In the genomic region with DNA sequence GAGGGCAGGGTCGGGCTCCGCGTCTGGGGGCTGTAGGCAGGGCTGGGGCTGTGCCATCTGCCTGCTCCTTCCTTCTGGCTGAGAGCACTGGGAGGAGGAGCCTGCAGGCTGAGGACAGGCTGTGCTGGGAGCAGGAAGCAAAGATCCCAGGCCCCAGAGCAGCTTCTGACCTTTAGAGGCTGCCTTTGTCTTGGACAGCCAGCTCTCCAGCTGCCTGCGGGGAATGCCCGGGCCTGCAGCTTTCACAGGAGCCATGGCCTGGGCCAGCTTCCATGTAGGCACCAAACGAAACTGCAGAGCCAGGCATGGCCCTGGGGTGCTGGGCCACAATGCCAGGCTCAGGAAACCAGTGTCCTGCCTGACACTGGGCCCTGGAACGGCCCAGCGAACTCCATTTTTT, we compare ENCODE assay signal across 8 cellular contexts.
DNase-seq lines count a peak whose midpoint lies in the region; ATAC-seq, FAIRE-seq and TF ChIP-seq lines count a peak whose summit lies in the region.

No MANE protein-coding gene starts in this region.

- TF ChIP-seq POLR2A in adrenal gland (IDR thresholded peaks at IDR 0.05): no peak
- TF ChIP-seq POLR2A in heart left ventricle (IDR thresholded peaks at IDR 0.05): peak in 1 of 2 donors; percentile 20

- H3K27ac ChIP-seq in adrenal gland: peak overlapping the region in 4 of 5 donors; percentile 46 to 80 (median 66)
- peak overlapping the region; percentile 64 to 92 (median 78) for H3K27ac ChIP-seq in heart left ventricle

- 0 to 19% (median 13%) methylated on average over 3 to 8 of the region's 8 CpGs for WGBS in adrenal gland, 4 donors
- 11 to 33% (median 15%) methylated on average over 6 to 8 of the region's 8 CpGs for WGBS in heart left ventricle, 4 donors

- H3K4me3 Mint-ChIP-seq in mesothelial cell of epicardium: no peak overlapping the region

- no peak overlapping the region for H3K4me3 ChIP-seq in adrenal gland
- H3K4me3 ChIP-seq in heart left ventricle: no peak overlapping the region

- H3K27me3 Mint-ChIP-seq in mesothelial cell of epicardium (ENCODE audit: low read depth): no peaks in the 10 kb centered on the region

- H3K27me3 ChIP-seq in adrenal gland (no peaks in the 10 kb centered on the region), heart left ventricle (no peaks in the 10 kb centered on the region)

- peak; percentile 94 to 98 (median 98) for ATAC-seq in heart left ventricle

- peak; percentile 88 for DNase-seq in COLO829 (ENCODE audit: low spot score)
- DNase-seq in adrenal gland: peak; percentile 57 to 90 (median 70)
- peak; percentile 74 to 93 (median 85) for DNase-seq in heart left ventricle
- DNase-seq in pons (ENCODE audit: low spot score): peak; percentile 90
- DNase-seq in activated CD4-positive, alpha-beta T cell treated with anti-CD3 and anti-CD28 coated beads, Interleukin-2, amount 50 U/mL, for 1 hour: no peak
- DNase-seq in mesothelial cell of epicardium (ENCODE audit: low spot score in 2 of 2, unreplicated experiment in 2 of 2): no peak
- no peak for DNase-seq in urothelium cell line (ENCODE audit: low spot score)
- DNase-seq in T-helper 1 cell: no peak

- no peak overlapping the region for H3K27ac Mint-ChIP-seq in mesothelial cell of epicardium

- H3K9me3 Mint-ChIP-seq in mesothelial cell of epicardium: peaks cover 15% of the 10 kb centered on the region

- H3K36me3 ChIP-seq in adrenal gland (replicated peaks in 1 of 2) (no peaks in the 10 kb centered on the region), heart left ventricle (no peaks in the 10 kb centered on the region)

- peaks cover 2% of the 10 kb centered on the region for H3K36me3 Mint-ChIP-seq in mesothelial cell of epicardium

- no peak for FAIRE-seq in urothelium cell line (lab: Jason Lieb, UNC)

- TF ChIP-seq CTCF in adrenal gland (IDR thresholded peaks at IDR 0.05) (no peak), heart left ventricle (IDR thresholded peaks at IDR 0.05) (no peak), mesothelial cell of epicardium (IDR thresholded peaks at IDR 0.05; ENCODE audit: unreplicated experiment) (no peak)

- intact Hi-C loops in adrenal gland (cut with DNase I) (no loop called here), heart left ventricle (cut with DNase I) (loop anchor here in 1 of 10 donors (1.0 kb wide), 1 partner anchor 58 kb away; no protein-coding TSS in a partner anchor)

- H3K9me3 ChIP-seq in adrenal gland (replicated peaks in 1 of 3): no peaks in the 10 kb centered on the region
- no peaks in the 10 kb centered on the region for H3K9me3 ChIP-seq in heart left ventricle

- peaks cover 9 to 16% of the 10 kb centered on the region in 2 donors for H3K4me1 ChIP-seq in adrenal gland (replicated peaks in 1 of 2)
- peaks cover 0 to 24% (median 17%) of the 10 kb centered on the region in 12 donors for H3K4me1 ChIP-seq in heart left ventricle

- H3K4me1 Mint-ChIP-seq in mesothelial cell of epicardium: peaks cover 7% of the 10 kb centered on the region

Comparison
In these comparisons a context has a peak if more than half of its experiments do, and no peak if none do; other contexts are left out.
1. DNase-seq: peak in COLO829 (single experiment), adrenal gland (7 of 7), heart left ventricle (5 of 5) and pons (single experiment); none in activated CD4-positive, alpha-beta T cell treated with anti-CD3 and anti-CD28 coated beads, Interleukin-2, amount 50 U/mL, for 1 hour (single experiment), mesothelial cell of epicardium (0 of 2), urothelium cell line (single experiment) and T-helper 1 cell (0 of 5).